12 cellular contexts compared by ENCODE assay signal in genomic region chr17:8581002-8581658, GRCh38. TPM values are rescaled to one million over a fixed set of nuclear protein-coding genes. Genes with fewer than 3 reads are reported as not detected.
DNase-seq lines count a peak whose midpoint lies in the region; ATAC-seq, FAIRE-seq and TF ChIP-seq lines count a peak whose summit lies in the region.
"Had no signal": no experiment of that assay in that cellular context is flagged by ENCODE, and none has a peak within 500 bp of the region (broad histone marks: within the 10 kb centered on the region; RNA-seq: fewer than 3 reads in every experiment).

No MANE protein-coding gene starts in this region.

- H3K27ac ChIP-seq in thoracic aorta: peak overlapping the region; percentile 45 to 65
- H3K27ac ChIP-seq: right lobe of liver, uterus had no signal

- CTCF ChIA-PET in activated naive CD4-positive, alpha-beta T cell treated with anti-CD3 and anti-CD28 coated beads for 36 hours (lab: Charles Lee): interaction anchor here (1.0 to 1.7 kb wide), 2 partner anchors 166 to 205 kb away, joined by 3 to 4 read pairs; no protein-coding TSS in a partner anchor

- H3K4me1 Mint-ChIP-seq in activated naive CD4-positive, alpha-beta T cell treated with anti-CD3 and anti-CD28 coated beads for 36 hours (ENCODE audit: low read depth): peaks cover 6% of the 10 kb centered on the region
- H3K4me1 Mint-ChIP-seq: central memory CD8-positive, alpha-beta T cell had no signal

- TF ChIP-seq CTCF in bronchial epithelial cell (IDR thresholded peaks at IDR 0.05; ENCODE audit: insufficient read depth, low read length, severe bottlenecking) (no peak), thoracic aorta (IDR thresholded peaks at IDR 0.05) (no peak)

- peaks cover 35 to 96% of the 10 kb centered on the region in 2 donors for H3K4me1 ChIP-seq in thoracic aorta (ENCODE audit: control insufficient read depth in 1 of 2, low read depth in 2 of 2)
- H3K4me1 ChIP-seq: right lobe of liver, uterus had no signal

- peak; percentile 18 for DNase-seq in activated naive CD4-positive, alpha-beta T cell treated with anti-CD3 and anti-CD28 coated beads for 36 hours
- no peak for DNase-seq in activated naive CD4-positive, alpha-beta T cell (lab: John Stamatoyannopoulos, UW)
- DNase-seq in NCI-H1105 (lab: John Stamatoyannopoulos, UW) (peak; percentile 74), bronchial epithelial cell (ENCODE audit: low read depth) (peak; percentile 96), thoracic aorta (ENCODE audit: low spot score) (no peak), RKO (ENCODE audit: low spot score) (no peak), mesenteric fat pad (ENCODE audit: low spot score) (no peak)
- DNase-seq: NCI-H2081 treated with DMSO at 0.1 percent for 48 hours, right lobe of liver, uterus had no signal

- no peaks in the 10 kb centered on the region for H3K36me3 Mint-ChIP-seq in activated naive CD4-positive, alpha-beta T cell treated with anti-CD3 and anti-CD28 coated beads for 36 hours (ENCODE audit: low read depth)

- H3K36me3 ChIP-seq in bronchial epithelial cell (ENCODE audit: control insufficient read depth, insufficient read depth, low read length) (peaks cover 4% of the 10 kb centered on the region), thoracic aorta (peaks cover 14% of the 10 kb centered on the region)
- H3K36me3 ChIP-seq: right lobe of liver, uterus had no signal

- H3K27me3 ChIP-seq in bronchial epithelial cell (ENCODE audit: control insufficient read depth, insufficient read depth, low read length): no peaks in the 10 kb centered on the region
- H3K27me3 ChIP-seq in thoracic aorta (replicated peaks; ENCODE audit: insufficient read depth): no peaks in the 10 kb centered on the region
- H3K27me3 ChIP-seq: right lobe of liver, uterus had no signal

- H3K4me3 ChIP-seq in bronchial epithelial cell (ENCODE audit: low read depth, low read length): no peak overlapping the region
- H3K4me3 ChIP-seq in thoracic aorta: no peak overlapping the region
- H3K4me3 ChIP-seq: right lobe of liver, uterus had no signal

- H3K9me3 Mint-ChIP-seq in activated naive CD4-positive, alpha-beta T cell treated with anti-CD3 and anti-CD28 coated beads for 36 hours: no peaks in the 10 kb centered on the region
- H3K9me3 Mint-ChIP-seq: central memory CD8-positive, alpha-beta T cell had no signal

- H3K4me3 Mint-ChIP-seq in activated naive CD4-positive, alpha-beta T cell treated with anti-CD3 and anti-CD28 coated beads for 36 hours: no peak overlapping the region
- H3K4me3 Mint-ChIP-seq: central memory CD8-positive, alpha-beta T cell had no signal

- FAIRE-seq in bronchial epithelial cell (lab: Jason Lieb, UNC): peak; percentile 72

- ATAC-seq in thoracic aorta (ENCODE audit: insufficient number of reproducible peaks, low FRiP score, low read depth): no peak
- ATAC-seq in GM21717 (IDR thresholded peaks at IDR 0.05; ENCODE audit: unreplicated experiment): no peak
- ATAC-seq: right lobe of liver had no signal

- intact Hi-C loops in activated naive CD4-positive, alpha-beta T cell treated with anti-CD3 and anti-CD28 coated beads for 36 hours (cut with micrococcal nuclease): no loop called here

- no peaks in the 10 kb centered on the region for H3K9me3 ChIP-seq in thoracic aorta
- H3K9me3 ChIP-seq: right lobe of liver, uterus had no signal

- H3K27ac Mint-ChIP-seq in activated naive CD4-positive, alpha-beta T cell treated with anti-CD3 and anti-CD28 coated beads for 36 hours: no peak overlapping the region

- no peaks in the 10 kb centered on the region for H3K27me3 Mint-ChIP-seq in activated naive CD4-positive, alpha-beta T cell treated with anti-CD3 and anti-CD28 coated beads for 36 hours (ENCODE audit: low read depth)

RNA-seq across cellular contexts. Expression of gene MYH10, which starts 49.4 kb away (rescaled TPM):
- total RNA-seq in activated naive CD4-positive, alpha-beta T cell treated with anti-CD3 and anti-CD28 coated beads for 36 hours: 10 to 100 TPM; 13.1 to 13.4 TPM
- total RNA-seq in bronchial epithelial cell (28.5 and 31.6 TPM in 2 replicates), thoracic aorta (1,000 to 10,000 TPM; 1,436 to 1,719 TPM), mesenteric fat pad (63.4 TPM)

Comparison
In these comparisons a context has a peak if more than half of its experiments do, and no peak if none do; other contexts are left out.
1. DNase-seq: peak in activated naive CD4-positive, alpha-beta T cell treated with anti-CD3 and anti-CD28 coated beads for 36 hours (single experiment), NCI-H1105 (single experiment) and bronchial epithelial cell (single experiment); none in activated naive CD4-positive, alpha-beta T cell (0 of 4), thoracic aorta (single experiment), RKO (single experiment) and mesenteric fat pad (single experiment).
2. RNA of gene MYH10, which starts 49.4 kb away (total RNA-seq): 1,436 to 1,719 TPM in thoracic aorta; 63.4 TPM in mesenteric fat pad (single experiment), 28.5 to 31.6 TPM in bronchial epithelial cell and 13.1 to 13.4 TPM in activated naive CD4-positive, alpha-beta T cell treated with anti-CD3 and anti-CD28 coated beads for 36 hours; every median in the first group is over 10 times any median in the second.